ENCODE assay signal across 8 cellular contexts in the genomic region with DNA sequence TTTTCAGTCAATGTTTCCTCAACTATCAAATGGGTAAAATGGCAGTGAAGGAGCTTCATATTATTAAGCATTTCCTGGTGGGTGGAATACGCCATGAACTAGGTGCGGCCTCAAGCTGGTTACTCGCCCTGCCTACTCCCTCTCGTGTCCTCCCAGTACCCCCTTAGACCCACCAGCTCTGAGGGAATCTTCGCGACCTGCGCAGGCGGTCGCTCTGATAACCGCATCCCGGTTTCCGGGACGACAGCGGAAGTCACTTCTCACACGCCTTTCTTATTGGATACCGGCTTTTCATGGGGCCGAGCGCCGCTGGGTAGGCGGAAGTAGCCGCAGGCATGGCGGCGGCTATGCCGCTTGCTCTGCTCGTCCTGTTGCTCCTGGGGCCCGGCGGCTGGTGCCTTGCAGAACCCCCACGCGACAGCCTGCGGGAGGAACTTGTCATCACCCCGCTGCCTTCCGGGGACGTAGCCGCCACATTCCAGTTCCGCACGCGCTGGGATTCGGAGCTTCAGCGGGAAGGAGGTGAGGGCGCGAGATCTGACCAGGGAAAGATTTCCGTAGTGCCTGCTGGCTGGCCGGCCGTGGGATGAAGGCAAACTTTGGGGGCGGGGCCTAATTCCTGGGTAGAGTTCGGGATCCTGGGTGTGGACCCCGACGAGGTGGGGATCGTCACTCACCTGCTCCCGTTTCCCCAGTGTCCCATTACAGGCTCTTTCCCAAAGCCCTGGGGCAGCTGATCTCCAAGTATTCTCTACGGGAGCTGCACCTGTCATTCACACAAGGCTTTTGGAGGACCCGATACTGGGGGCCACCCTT. TPM values are rescaled to one million over a fixed set of nuclear protein-coding genes. Genes with fewer than 3 reads are reported as not detected.
DNase-seq lines count a peak whose midpoint lies in the region; ATAC-seq and TF ChIP-seq lines count a peak whose summit lies in the region.

Gene PIGT, plus strand, starts transcription at position 320 of the 816 bp plus-strand sequence. Its CDS starts 16 bp downstream, at position 336.

- ATAC-seq in GM19043 (IDR thresholded peaks at IDR 0.05; ENCODE audit: low read depth, unreplicated experiment) (peak; percentile 69), HG03354 (IDR thresholded peaks at IDR 0.05; ENCODE audit: poor library complexity, severe bottlenecking, unreplicated experiment) (peak; percentile 75)

- peak; percentile 5 for TF ChIP-seq CTCF in chondrocyte (IDR thresholded peaks at IDR 0.05)

- DNase-seq in AML-193 (lab: John Stamatoyannopoulos, UW) (peak; percentile 81 to 82), NCI-H524 (lab: John Stamatoyannopoulos, UW) (peak; percentile 46 to 90), chondrocyte (ENCODE audit: low spot score) (peak; percentile 94), kidney tubule cell (ENCODE audit: low spot score) (peak; percentile 89)
- DNase-seq in activated CD4-positive, alpha-beta T cell treated with anti-CD3 and anti-CD28 coated beads for 24 hours (ENCODE audit: low read depth in 2 of 2) = peak; percentile 73 to 74
- peak; percentile 69 for DNase-seq in stimulated activated CD4-positive, alpha-beta T cell treated with anti-CD3 and anti-CD28 coated beads, Interleukin-1b, Interleukin-23, amount 100 ng/mL, for 1 hour (ENCODE audit: low read depth in 2 of 2)

- H3K27ac Mint-ChIP-seq in chondrocyte (ENCODE audit: unreplicated experiment) = peak within 1 kb of the TSS; percentile 94

- peak within 1 kb of the TSS; percentile 95 for H3K4me3 Mint-ChIP-seq in chondrocyte (ENCODE audit: unreplicated experiment)

- H3K9me3 Mint-ChIP-seq in chondrocyte (ENCODE audit: low read depth) = no peaks in the 10 kb centered on the region

- H3K4me1 Mint-ChIP-seq in chondrocyte (ENCODE audit: low read depth) = peaks cover 28% of the 10 kb centered on the region

- H3K27me3 Mint-ChIP-seq in chondrocyte (ENCODE audit: low read depth) = no peaks in the 10 kb centered on the region

- H3K36me3 Mint-ChIP-seq in chondrocyte (ENCODE audit: low read depth) = peaks cover 18% of the 10 kb centered on the region

RNA-seq across cellular contexts. Expression of gene PIGT, which starts in this region (rescaled TPM):
- total RNA-seq in chondrocyte = 100.0 to 116 TPM (median 105 TPM) in 3 replicates

Comparison
In these comparisons a context has a peak if more than half of its experiments do, and no peak if none do; other contexts are left out.
1. Peak in every context shown above with its lines: DNase-seq and ATAC-seq.